In the genomic region with DNA sequence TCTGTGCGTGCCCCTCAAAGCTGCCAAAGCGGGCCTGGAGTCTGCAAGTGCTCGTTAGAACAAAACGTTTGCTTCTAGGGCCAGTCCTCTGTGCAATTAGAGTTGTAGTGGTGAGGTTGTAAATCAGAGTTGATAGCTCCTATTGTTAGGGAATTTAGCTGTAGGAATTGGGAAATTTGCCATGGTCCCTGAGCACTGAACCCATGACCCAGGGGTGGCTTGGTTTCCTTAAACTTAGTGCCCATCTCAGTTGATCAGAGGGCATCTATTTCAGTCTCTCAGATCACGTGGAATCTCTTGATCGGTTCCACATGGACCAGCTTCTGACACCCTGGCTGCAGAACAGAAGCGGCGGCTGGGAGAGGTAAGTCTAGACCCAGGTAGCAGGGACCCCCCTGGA, we compare ENCODE assay signal across 1 cellular context.
TF ChIP-seq lines count a peak whose summit lies in the region.

No MANE protein-coding gene starts in this region.

TF ChIP-seq in H1, 55 proteins besides CTCF, POLR2A, EP300 and RAD21 (continued from another document):
- no peak for TF ChIP-seq CBX8 (IDR thresholded peaks at IDR 0.05; ENCODE audit: borderline replicate concordance, low read depth, low read length)
- no peak for TF ChIP-seq GTF2F1 (IDR thresholded peaks at IDR 0.05; ENCODE audit: borderline replicate concordance, low read depth, low read length)
